ENCODE assay signal across 1 cellular context in genomic region chr16:69108069-69108904, GRCh38.
TF ChIP-seq lines count a peak whose summit lies in the region.

No MANE protein-coding gene starts in this region.

TF ChIP-seq in SK-N-SH, 30 proteins besides CTCF, POLR2A, EP300 and RAD21 (continued from another document):
- TF ChIP-seq REST (IDR thresholded peaks at IDR 0.05; ENCODE audit: low read depth, low read length) (no peak), ELF1 (IDR thresholded peaks at IDR 0.05) (no peak), RXRA (IDR thresholded peaks at IDR 0.05; ENCODE audit: borderline replicate concordance, low read depth) (no peak), SIN3A (IDR thresholded peaks at IDR 0.05; ENCODE audit: borderline replicate concordance, low read depth, low read length) (no peak), USF1 (IDR thresholded peaks at IDR 0.05; ENCODE audit: borderline replicate concordance, low read depth) (no peak), USF2 (IDR thresholded peaks at IDR 0.05; ENCODE audit: borderline replicate concordance, low read depth, low read length) (no peak), RCOR1 (IDR thresholded peaks at IDR 0.05; ENCODE audit: low read length) (no peak), MEF2A (IDR thresholded peaks at IDR 0.05; ENCODE audit: borderline replicate concordance, low read depth) (no peak), NFIC (IDR thresholded peaks at IDR 0.05; ENCODE audit: borderline replicate concordance) (no peak), YY1 (IDR thresholded peaks at IDR 0.05; ENCODE audit: low read depth) (no peak), NRF1 (IDR thresholded peaks at IDR 0.05; ENCODE audit: low read depth, low read length) (no peak), GABPA (IDR thresholded peaks at IDR 0.05; ENCODE audit: low read depth) (no peak)
